Comparison of ENCODE assay signal across 8 cellular contexts in the genomic region with DNA sequence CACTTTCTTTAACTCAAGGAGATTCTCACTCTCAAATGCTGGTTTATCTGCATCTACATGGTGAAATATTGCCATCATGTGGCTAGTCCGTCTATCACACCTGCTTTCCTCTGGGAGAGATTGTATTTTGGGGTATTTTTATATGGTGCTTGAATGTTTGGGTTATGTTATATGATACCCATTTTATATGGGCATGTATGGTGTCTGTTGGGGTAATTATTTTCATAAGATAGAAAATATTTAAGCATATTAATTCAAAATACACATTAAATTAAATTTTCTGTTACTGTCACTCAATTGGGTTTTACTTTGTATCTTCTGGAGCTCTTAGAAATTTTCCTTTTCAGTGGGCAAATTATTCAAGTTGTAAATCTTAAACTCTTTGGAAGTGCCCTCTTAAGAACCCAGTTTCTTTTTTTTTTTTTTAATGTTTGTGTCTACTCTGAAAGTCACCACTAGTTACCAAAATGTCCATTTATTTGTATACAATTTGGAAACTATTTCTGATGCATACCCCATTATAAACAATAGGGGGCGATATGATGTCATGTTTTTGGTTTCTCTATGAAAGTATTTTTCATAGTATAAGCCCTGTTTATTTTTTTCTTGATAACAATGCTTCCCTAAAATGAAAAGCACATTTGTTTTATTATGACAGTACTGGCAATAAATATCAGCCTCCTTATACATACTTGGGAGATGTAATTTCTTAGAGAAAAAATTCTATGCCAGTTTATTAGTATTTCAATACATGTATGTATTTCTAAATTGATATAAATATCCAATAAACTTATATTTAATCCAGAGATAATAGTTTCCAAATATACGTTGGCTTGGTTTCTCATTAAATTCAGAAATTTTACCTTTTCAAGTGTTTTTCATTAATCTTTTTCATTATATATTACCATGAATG. TPM values are rescaled to one million over a fixed set of nuclear protein-coding genes. Genes with fewer than 3 reads are reported as not detected.
DNase-seq lines count a peak whose midpoint lies in the region; TF ChIP-seq lines count a peak whose summit lies in the region.

No MANE protein-coding gene starts in this region.

- DNase-seq in AG04450 (ENCODE audit: low read depth, low spot score) (peak; percentile 8), GM10248 (ENCODE audit: extremely low spot score) (peak; percentile 19), HFFc6 (peak; percentile 53), MM.1S (peak; percentile 59), SKM-1 (lab: John Stamatoyannopoulos, UW; ENCODE audit: unreplicated experiment) (peak; percentile 59), foreskin fibroblast (peak; percentile 24 to 69), smooth muscle cell of the brain vasculature (ENCODE audit: low read depth, low spot score) (peak; percentile 50)
- no peak for DNase-seq in CD8-positive, alpha-beta memory T cell

- H3K27ac Mint-ChIP-seq in HFFc6: peak overlapping the region; percentile 33
- H3K27ac Mint-ChIP-seq in CD8-positive, alpha-beta memory T cell: no peak overlapping the region

- H3K79me2 ChIP-seq in MM.1S (ENCODE audit: low read length): no peaks in the 10 kb centered on the region

- H3K4me1 Mint-ChIP-seq in HFFc6 (ENCODE audit: low read depth): peaks cover 6% of the 10 kb centered on the region; the same call in 1 of the 2 replicates
- H3K4me1 Mint-ChIP-seq in CD8-positive, alpha-beta memory T cell: no peaks in the 10 kb centered on the region

- no peaks in the 10 kb centered on the region for H3K9me3 Mint-ChIP-seq in HFFc6
- no peaks in the 10 kb centered on the region for H3K9me3 Mint-ChIP-seq in CD8-positive, alpha-beta memory T cell

- H4K20me1 ChIP-seq in MM.1S (ENCODE audit: insufficient read depth, low read length): no peaks in the 10 kb centered on the region

- H3K9me3 ChIP-seq in AG04450 (ENCODE audit: control insufficient read depth, insufficient read depth, low read length): no peaks in the 10 kb centered on the region
- no peaks in the 10 kb centered on the region for H3K9me3 ChIP-seq in MM.1S (replicated peaks; ENCODE audit: insufficient read depth, low read length)
- H3K9me3 ChIP-seq in CD8-positive, alpha-beta memory T cell (ENCODE audit: low read length): no peaks in the 10 kb centered on the region

- no peak overlapping the region for H2AFZ ChIP-seq in MM.1S (ENCODE audit: low read length)

- H3K4me2 ChIP-seq in MM.1S (ENCODE audit: low read depth, low read length): no peak overlapping the region

- no peaks in the 10 kb centered on the region for H3K36me3 Mint-ChIP-seq in HFFc6 (ENCODE audit: low read depth)
- no peaks in the 10 kb centered on the region for H3K36me3 Mint-ChIP-seq in CD8-positive, alpha-beta memory T cell

- H3K4me3 Mint-ChIP-seq in HFFc6: no peak overlapping the region
- no peak overlapping the region for H3K4me3 Mint-ChIP-seq in CD8-positive, alpha-beta memory T cell

- H3K4me1 ChIP-seq in MM.1S (ENCODE audit: low read length): no peaks in the 10 kb centered on the region
- H3K4me1 ChIP-seq in CD8-positive, alpha-beta memory T cell (ENCODE audit: insufficient read depth, low read length): no peaks in the 10 kb centered on the region

- H3K4me3 ChIP-seq in AG04450 (ENCODE audit: low read depth, low read length): no peak overlapping the region
- no peak overlapping the region for H3K4me3 ChIP-seq in MM.1S (ENCODE audit: low read length)
- H3K4me3 ChIP-seq in foreskin fibroblast (ENCODE audit: low read depth in 1 of 2, low read length in 2 of 2): no peak overlapping the region
- H3K4me3 ChIP-seq in CD8-positive, alpha-beta memory T cell (ENCODE audit: low read length): no peak overlapping the region

- POLR2A ChIA-PET in AG04450 (lab: Yijun Ruan, JAX) (no interaction called here), GM10248 (lab: Yijun Ruan, JAX) (no interaction called here)
- POLR2A ChIA-PET in CD8-positive, alpha-beta memory T cell (lab: Charles Lee): interaction anchor here (0.6 kb wide), 1 partner anchor 507 kb away, joined by 3 read pairs; no protein-coding TSS in a partner anchor

- peak; percentile 57 for TF ChIP-seq CTCF in AG04450 (IDR thresholded peaks at IDR 0.05; ENCODE audit: low read depth, low read length)
- TF ChIP-seq CTCF in GM10248 (IDR thresholded peaks at IDR 0.05; ENCODE audit: control extremely low read depth, extremely low read depth, low read depth, missing control alignments): peak; percentile 40
- TF ChIP-seq CTCF in HFFc6 (IDR thresholded peaks at IDR 0.05): peak; percentile 83
- TF ChIP-seq CTCF in MM.1S (IDR thresholded peaks at IDR 0.05; ENCODE audit: low read length): peak; percentile 44
- TF ChIP-seq CTCF in foreskin fibroblast (IDR thresholded peaks at IDR 0.05; ENCODE audit: low read depth, low read length): peak; percentile 36

- CTCF ChIA-PET in AG04450 (lab: Charles Lee) (interaction anchor here (0.6 to 1.7 kb wide), 21 partner anchors 8 to 1701 kb away, joined by 3 to 28 read pairs (median 4); no protein-coding TSS in a partner anchor), GM10248 (lab: Yijun Ruan, JAX) (interaction anchor here (0.6 to 1.7 kb wide), 9 partner anchors 9 to 950 kb away, joined by 3 to 11 read pairs (median 3); no protein-coding TSS in a partner anchor)
- CTCF ChIA-PET in CD8-positive, alpha-beta memory T cell (lab: Charles Lee): no interaction called here

- H3K27ac ChIP-seq in AG04450 (ENCODE audit: low read depth, low read length) (no peak overlapping the region), MM.1S (ENCODE audit: low read length) (no peak overlapping the region)
- H3K27ac ChIP-seq in CD8-positive, alpha-beta memory T cell (ENCODE audit: low read depth, low read length): no peak overlapping the region

- no peak overlapping the region for H3K9ac ChIP-seq in MM.1S (ENCODE audit: low read length)

- no peaks in the 10 kb centered on the region for H3K27me3 Mint-ChIP-seq in HFFc6 (ENCODE audit: insufficient read depth)
- no peaks in the 10 kb centered on the region for H3K27me3 Mint-ChIP-seq in CD8-positive, alpha-beta memory T cell

- no peaks in the 10 kb centered on the region for H3F3A ChIP-seq in MM.1S (ENCODE audit: insufficient read depth, low read length)

- no peaks in the 10 kb centered on the region for H3K36me3 ChIP-seq in MM.1S (replicated peaks; ENCODE audit: insufficient read depth, low read length)
- no peaks in the 10 kb centered on the region for H3K36me3 ChIP-seq in CD8-positive, alpha-beta memory T cell (ENCODE audit: insufficient read depth, low read length)

- H3K9me2 ChIP-seq in MM.1S (replicated peaks; ENCODE audit: insufficient read depth, low read length): no peaks in the 10 kb centered on the region

- H3K27me3 ChIP-seq in AG04450 (ENCODE audit: control insufficient read depth, insufficient read depth, low read length) (no peaks in the 10 kb centered on the region), MM.1S (replicated peaks; ENCODE audit: insufficient read depth, low read length) (no peaks in the 10 kb centered on the region)
- no peaks in the 10 kb centered on the region for H3K27me3 ChIP-seq in CD8-positive, alpha-beta memory T cell (ENCODE audit: insufficient read depth, low read length, poor library complexity, severe bottlenecking)

RNA-seq across cellular contexts. Expression of a gene that starts 36.1 kb away (rescaled TPM):
- polyA plus RNA-seq in AG04450 (2011; rRNA removed): not detected in 2 replicates
- polyA minus RNA-seq in AG04450 (2011; rRNA and poly(A)+ RNA removed): not detected in 2 replicates
- total RNA-seq in HFFc6 (2021; fragmentation: NEBNext Ultra II Directional; extraction: Animal tissue kit (Norgen Biotek cat#: 25700)): not detected
- total RNA-seq in CD8-positive, alpha-beta memory T cell: not detected
- polyA plus RNA-seq in CD8-positive, alpha-beta memory T cell: not detected

Comparison
In these comparisons a context has a peak if more than half of its experiments do, and no peak if none do; other contexts are left out.
1. DNase-seq: peak in AG04450 (single experiment), GM10248 (single experiment), HFFc6 (single experiment), MM.1S (single experiment), SKM-1 (single experiment), foreskin fibroblast (2 of 2) and smooth muscle cell of the brain vasculature (single experiment); none in CD8-positive, alpha-beta memory T cell (0 of 5).
2. Peak in every context shown above with its lines, with median percentiles within 50 percentile points of each other: CTCF ChIP-seq.